In genomic region chr11:84906995-84907394, GRCh38 we compare ENCODE assay signal across 25 cellular contexts.
DNase-seq lines count a peak whose midpoint lies in the region; ATAC-seq and TF ChIP-seq lines count a peak whose summit lies in the region.
"Had no signal": no experiment of that assay in that cellular context is flagged by ENCODE, and none has a peak within 500 bp of the region (broad histone marks: within the 10 kb centered on the region; RNA-seq: fewer than 3 reads in every experiment).

No MANE protein-coding gene starts in this region.

- peak; percentile 31 for DNase-seq in AG09309 (ENCODE audit: low read depth)
- DNase-seq in M059J (ENCODE audit: low read depth): peak; percentile 10
- peak; percentile 80 for DNase-seq in brain microvascular endothelial cell
- peak; percentile 13 for DNase-seq in kidney tubule cell (ENCODE audit: low spot score)
- no peak for DNase-seq in DMS53 (lab: John Stamatoyannopoulos, UW)
- DNase-seq in activated CD4-positive, alpha-beta T cell treated with anti-CD3 and anti-CD28 coated beads for 36 hours: no peak
- no peak for DNase-seq in HFFc6
- DNase-seq in hepatic stellate cell (ENCODE audit: low spot score): no peak
- DNase-seq: activated B cell treated with CpG ODN at 0.5 μM for 24 hours; activated CD8-positive, alpha-beta memory T cell treated with anti-CD3 and anti-CD28 coated beads, Interleukin-2, amount 10 ng/mL, durations not matched to agents 7 days and 5 days; activated naive CD4-positive, alpha-beta T cell treated with anti-CD3 and anti-CD28 coated beads, Interleukin-2, amount 10 ng/mL, durations not matched to agents 7 days and 5 days; dorsolateral prefrontal cortex; heart left ventricle; Karpas-422; left cardiac atrium; nephron progenitor cell; NK-92 treated with Interleukin-12 subunit alpha and Interleukin-12 subunit beta, amount 100 ng/mL, for 24 hours; ovary; SJCRH30; stimulated activated CD4-positive, alpha-beta T cell treated with anti-CD3 and anti-CD28 coated beads, Interleukin-4, amount 100 ng/mL, for 1 hour; substantia nigra; upper lobe of left lung had no signal

- CTCF ChIA-PET in activated CD4-positive, alpha-beta T cell treated with anti-CD3 and anti-CD28 coated beads for 36 hours (lab: Charles Lee): no interaction called here

- H3K4me3 Mint-ChIP-seq in activated CD4-positive, alpha-beta T cell treated with anti-CD3 and anti-CD28 coated beads for 36 hours: no peak overlapping the region
- H3K4me3 Mint-ChIP-seq in HFFc6: no peak overlapping the region; the same call in 1 of the 2 replicates
- H3K4me3 Mint-ChIP-seq: activated B cell treated with CpG ODN at 0.5 μM for 24 hours; activated CD8-positive, alpha-beta memory T cell treated with anti-CD3 and anti-CD28 coated beads, Interleukin-2, amount 10 ng/mL, durations not matched to agents 7 days and 5 days; activated naive CD4-positive, alpha-beta T cell treated with anti-CD3 and anti-CD28 coated beads, Interleukin-2, amount 10 ng/mL, durations not matched to agents 7 days and 5 days; CD14-positive monocyte; central memory CD8-positive, alpha-beta T cell; nephron progenitor cell; stimulated activated effector memory CD8-positive, alpha-beta T cell treated with anti-CD3 and anti-CD28 coated beads, Interleukin-12 subunit alpha, Interleukin-12 subunit beta, amount 100 ng/mL, for 72 hours had no signal

- no peaks in the 10 kb centered on the region for H3K27me3 ChIP-seq in brain microvascular endothelial cell (replicated peaks)
- H3K27me3 ChIP-seq: dorsolateral prefrontal cortex, heart left ventricle, SJCRH30, upper lobe of left lung had no signal

- H3K4me3 ChIP-seq in AG09309 (ENCODE audit: control insufficient read depth, low read depth, low read length): no peak overlapping the region
- no peak overlapping the region for H3K4me3 ChIP-seq in brain microvascular endothelial cell (ENCODE audit: low read depth, low read length)
- H3K4me3 ChIP-seq: dorsolateral prefrontal cortex, heart left ventricle, ovary, SJCRH30, upper lobe of left lung had no signal

- in situ Hi-C loops in brain microvascular endothelial cell (cut with HindIII; ENCODE audit: low pct_ligation_motif_present, low sequenced_read_pairs): no loop called here

- no peak for TF ChIP-seq CTCF in AG09309 (IDR thresholded peaks at IDR 0.05; ENCODE audit: control insufficient read depth, insufficient read depth, low read depth, low read length, missing control alignments)
- no peak for TF ChIP-seq CTCF in brain microvascular endothelial cell (IDR thresholded peaks at IDR 0.05; ENCODE audit: low read depth, low read length, missing control alignments)
- TF ChIP-seq CTCF in HFFc6 (IDR thresholded peaks at IDR 0.05): no peak

- H3K4me1 Mint-ChIP-seq in activated CD4-positive, alpha-beta T cell treated with anti-CD3 and anti-CD28 coated beads for 36 hours: no peaks in the 10 kb centered on the region
- H3K4me1 Mint-ChIP-seq in HFFc6 (ENCODE audit: low read depth): peaks cover 8% of the 10 kb centered on the region; the same call in 1 of the 2 replicates
- H3K4me1 Mint-ChIP-seq: activated B cell treated with CpG ODN at 0.5 μM for 24 hours; activated CD8-positive, alpha-beta memory T cell treated with anti-CD3 and anti-CD28 coated beads, Interleukin-2, amount 10 ng/mL, durations not matched to agents 7 days and 5 days; activated naive CD4-positive, alpha-beta T cell treated with anti-CD3 and anti-CD28 coated beads, Interleukin-2, amount 10 ng/mL, durations not matched to agents 7 days and 5 days; CD14-positive monocyte; central memory CD8-positive, alpha-beta T cell; stimulated activated effector memory CD8-positive, alpha-beta T cell treated with anti-CD3 and anti-CD28 coated beads, Interleukin-12 subunit alpha, Interleukin-12 subunit beta, amount 100 ng/mL, for 72 hours had no signal

- H3K9me3 Mint-ChIP-seq in activated CD4-positive, alpha-beta T cell treated with anti-CD3 and anti-CD28 coated beads for 36 hours (ENCODE audit: low read depth): peaks cover 17% of the 10 kb centered on the region
- no peaks in the 10 kb centered on the region; the same call in 1 of the 2 replicates for H3K9me3 Mint-ChIP-seq in HFFc6
- H3K9me3 Mint-ChIP-seq: activated B cell treated with CpG ODN at 0.5 μM for 24 hours, nephron progenitor cell had no signal

- intact Hi-C loops in activated CD4-positive, alpha-beta T cell treated with anti-CD3 and anti-CD28 coated beads for 36 hours (cut with DNase I, micrococcal nuclease): no loop called here

- H3K36me3 Mint-ChIP-seq in activated CD4-positive, alpha-beta T cell treated with anti-CD3 and anti-CD28 coated beads for 36 hours (ENCODE audit: low read depth): no peaks in the 10 kb centered on the region
- no peaks in the 10 kb centered on the region for H3K36me3 Mint-ChIP-seq in HFFc6 (ENCODE audit: low read depth)
- H3K36me3 Mint-ChIP-seq: activated CD8-positive, alpha-beta memory T cell treated with anti-CD3 and anti-CD28 coated beads, Interleukin-2, amount 10 ng/mL, durations not matched to agents 7 days and 5 days; activated naive CD4-positive, alpha-beta T cell treated with anti-CD3 and anti-CD28 coated beads, Interleukin-2, amount 10 ng/mL, durations not matched to agents 7 days and 5 days; CD14-positive monocyte; stimulated activated effector memory CD8-positive, alpha-beta T cell treated with anti-CD3 and anti-CD28 coated beads, Interleukin-12 subunit alpha, Interleukin-12 subunit beta, amount 100 ng/mL, for 72 hours had no signal

- POLR2A ChIA-PET in activated CD4-positive, alpha-beta T cell treated with anti-CD3 and anti-CD28 coated beads for 36 hours (lab: Charles Lee): no interaction called here

- H3K27ac Mint-ChIP-seq in activated CD4-positive, alpha-beta T cell treated with anti-CD3 and anti-CD28 coated beads for 36 hours: no peak overlapping the region
- H3K27ac Mint-ChIP-seq in HFFc6: no peak overlapping the region
- H3K27ac Mint-ChIP-seq: activated B cell treated with CpG ODN at 0.5 μM for 24 hours; activated CD8-positive, alpha-beta memory T cell treated with anti-CD3 and anti-CD28 coated beads, Interleukin-2, amount 10 ng/mL, durations not matched to agents 7 days and 5 days; activated naive CD4-positive, alpha-beta T cell treated with anti-CD3 and anti-CD28 coated beads, Interleukin-2, amount 10 ng/mL, durations not matched to agents 7 days and 5 days; CD14-positive monocyte; nephron progenitor cell; stimulated activated effector memory CD8-positive, alpha-beta T cell treated with anti-CD3 and anti-CD28 coated beads, Interleukin-12 subunit alpha, Interleukin-12 subunit beta, amount 100 ng/mL, for 72 hours had no signal

- no peaks in the 10 kb centered on the region for H3K36me3 ChIP-seq in brain microvascular endothelial cell (replicated peaks)
- H3K36me3 ChIP-seq: heart left ventricle, ovary, SJCRH30, upper lobe of left lung had no signal

- no peak for ATAC-seq in activated CD4-positive, alpha-beta T cell treated with anti-CD3 and anti-CD28 coated beads for 36 hours
- ATAC-seq: activated CD8-positive, alpha-beta memory T cell treated with anti-CD3 and anti-CD28 coated beads, Interleukin-2, amount 10 ng/mL, durations not matched to agents 7 days and 5 days; heart left ventricle; left cardiac atrium; stimulated activated effector memory CD8-positive, alpha-beta T cell treated with anti-CD3 and anti-CD28 coated beads, Interleukin-12 subunit alpha, Interleukin-12 subunit beta, amount 100 ng/mL, for 72 hours had no signal

- H3K27me3 Mint-ChIP-seq in activated CD4-positive, alpha-beta T cell treated with anti-CD3 and anti-CD28 coated beads for 36 hours: no peaks in the 10 kb centered on the region
- H3K27me3 Mint-ChIP-seq in HFFc6 (ENCODE audit: insufficient read depth): no peaks in the 10 kb centered on the region
- H3K27me3 Mint-ChIP-seq: activated B cell treated with CpG ODN at 0.5 μM for 24 hours; activated CD8-positive, alpha-beta memory T cell treated with anti-CD3 and anti-CD28 coated beads, Interleukin-2, amount 10 ng/mL, durations not matched to agents 7 days and 5 days; activated naive CD4-positive, alpha-beta T cell treated with anti-CD3 and anti-CD28 coated beads, Interleukin-2, amount 10 ng/mL, durations not matched to agents 7 days and 5 days; central memory CD8-positive, alpha-beta T cell had no signal

- H3K27ac ChIP-seq in brain microvascular endothelial cell: peak overlapping the region; percentile 52
- H3K27ac ChIP-seq: dorsolateral prefrontal cortex, heart left ventricle, ovary, SJCRH30, upper lobe of left lung had no signal

Comparison
In these comparisons a context has a peak if more than half of its experiments do, and no peak if none do; other contexts are left out.
1. DNase-seq: peak in AG09309 (single experiment), M059J (single experiment), brain microvascular endothelial cell (single experiment) and kidney tubule cell (single experiment); none in DMS53 (single experiment), activated CD4-positive, alpha-beta T cell treated with anti-CD3 and anti-CD28 coated beads for 36 hours (single experiment), HFFc6 (single experiment) and hepatic stellate cell (single experiment).